Comparison of ENCODE assay signal across 8 cellular contexts in the genomic region with DNA sequence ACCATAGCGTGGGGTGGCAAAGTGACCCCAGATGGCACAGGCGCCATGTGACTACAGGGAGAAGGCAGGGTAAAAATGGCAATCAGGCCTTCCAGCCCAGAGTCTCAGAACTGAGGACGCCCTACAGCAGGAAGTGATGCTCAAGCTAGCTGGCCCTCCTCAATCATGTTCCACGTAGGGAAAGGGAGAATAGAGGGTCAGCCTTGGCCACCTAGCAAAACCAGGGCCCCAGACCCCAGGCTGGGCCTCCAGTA. TPM values are rescaled to one million over a fixed set of nuclear protein-coding genes. Genes with fewer than 3 reads are reported as not detected.
DNase-seq lines count a peak whose midpoint lies in the region; ATAC-seq and TF ChIP-seq lines count a peak whose summit lies in the region.

No MANE protein-coding gene starts in this region.

- intact Hi-C loops in PC-3 (cut with micrococcal nuclease), result loop anchor here (1.0 kb wide), 1 partner anchor 29 kb away; no protein-coding TSS in a partner anchor
- intact Hi-C loops in psoas muscle (cut with DNase I), result no loop called here

- ATAC-seq in PC-3 (no peak), psoas muscle (peak in 2 of 4 donors; percentile 6 to 14), GM18873 (IDR thresholded peaks at IDR 0.05; ENCODE audit: low FRiP score, unreplicated experiment) (no peak), GM21717 (IDR thresholded peaks at IDR 0.05; ENCODE audit: unreplicated experiment) (no peak), HG03469 (IDR thresholded peaks at IDR 0.05; ENCODE audit: unreplicated experiment) (no peak), GM19463 (IDR thresholded peaks at IDR 0.05; ENCODE audit: unreplicated experiment) (no peak)

- H3K9me2 ChIP-seq in PC-3 (replicated peaks; ENCODE audit: low read length), result no peaks in the 10 kb centered on the region

- CTCF ChIA-PET in PC-3 (lab: Charles Lee), result no interaction called here

- peaks cover 29% of the 10 kb centered on the region for H3K79me2 ChIP-seq in PC-3 (ENCODE audit: low read length)

- H3F3A ChIP-seq in PC-3 (ENCODE audit: low read length, unreplicated experiment), result no peaks in the 10 kb centered on the region

- H3K4me1 ChIP-seq in PC-3 (ENCODE audit: insufficient read depth, low read length), result peaks cover 33% of the 10 kb centered on the region
- peaks cover 15 to 40% of the 10 kb centered on the region in 2 donors for H3K4me1 ChIP-seq in esophagus (ENCODE audit: control insufficient read depth in 2 of 2, insufficient read depth in 2 of 2, low read length in 1 of 2)
- H3K4me1 ChIP-seq in psoas muscle, result peaks cover 25% of the 10 kb centered on the region

- POLR2A ChIA-PET in PC-3 (lab: Charles Lee; ENCODE audit: unreplicated experiment), result interaction anchor here (1.0 kb wide), 1 partner anchor 15 kb away, joined by 3 read pairs; the partner anchor contains the start of gene SSH3

- peak overlapping the region; percentile 88 for H3K9ac ChIP-seq in PC-3 (ENCODE audit: low read length)

- peaks cover 28% of the 10 kb centered on the region; the same call in 1 of the 2 replicates for H3K36me3 ChIP-seq in PC-3 (ENCODE audit: low read depth, low read length)
- H3K36me3 ChIP-seq in esophagus (ENCODE audit: control insufficient read depth in 2 of 2, insufficient read depth in 2 of 2, low read length in 1 of 2), result peaks cover 12 to 47% of the 10 kb centered on the region in 2 donors
- peaks cover 3 to 58% of the 10 kb centered on the region in 2 donors for H3K36me3 ChIP-seq in psoas muscle (ENCODE audit: insufficient read depth in 1 of 2, low read depth in 1 of 2)

- no peaks in the 10 kb centered on the region for H4K20me1 ChIP-seq in PC-3 (ENCODE audit: low read length)

- H2AFZ ChIP-seq in PC-3 (ENCODE audit: low read length), result peak overlapping the region; percentile 79

- WGBS in esophagus, 2 donors, result 28 to 33% methylated on average over 4 of the region's 4 CpGs
- WGBS in psoas muscle, 3 donors, result 44 to 58% (median 52%) methylated on average over 4 of the region's 4 CpGs

- H3K4me3 ChIP-seq in GM12864 (ENCODE audit: low read depth, low read length), result peak overlapping the region; percentile 91
- H3K4me3 ChIP-seq in PC-3 (ENCODE audit: low read length), result peak overlapping the region; percentile 83
- H3K4me3 ChIP-seq in esophagus (ENCODE audit: low read depth in 1 of 2, low read length in 2 of 2), result peak overlapping the region in 1 of 2 donors; percentile 79
- H3K4me3 ChIP-seq in psoas muscle, result peak overlapping the region; percentile 68

- peak overlapping the region; percentile 93 for H3K4me2 ChIP-seq in PC-3 (ENCODE audit: low read length)

- DNase-seq in GM12864 (ENCODE audit: low read depth), result no peak
- DNase-seq in PC-3, result no peak
- DNase-seq in psoas muscle, result no peak

- TF ChIP-seq CTCF in GM12864 (IDR thresholded peaks at IDR 0.05; ENCODE audit: low read depth, low read length, missing control alignments) (no peak), PC-3 (conservative IDR thresholded peaks at IDR 0.05; ENCODE audit: low read depth, low read length) (no peak), psoas muscle (IDR thresholded peaks at IDR 0.05) (no peak)

- no peaks in the 10 kb centered on the region for H3K9me3 ChIP-seq in PC-3 (ENCODE audit: low read length)
- no peaks in the 10 kb centered on the region for H3K9me3 ChIP-seq in esophagus (ENCODE audit: control insufficient read depth in 2 of 2, insufficient read depth in 1 of 2, low read depth in 1 of 2, low read length in 1 of 2)
- H3K9me3 ChIP-seq in psoas muscle, result no peaks in the 10 kb centered on the region

- H3K27ac ChIP-seq in PC-3 (ENCODE audit: low read length) (peak overlapping the region; percentile 89), esophagus (ENCODE audit: low read depth in 2 of 2, low read length in 1 of 2) (peak overlapping the region; percentile 95 to 97), psoas muscle (peak overlapping the region; percentile 66)

- H3K27me3 ChIP-seq in PC-3 (ENCODE audit: low read length) (no peaks in the 10 kb centered on the region), esophagus (ENCODE audit: control insufficient read depth in 1 of 2, insufficient read depth in 2 of 2, low read length in 2 of 2) (no peaks in the 10 kb centered on the region), psoas muscle (ENCODE audit: insufficient read depth in 3 of 3, low read length in 2 of 3) (no peaks in the 10 kb centered on the region)

- BruUV-seq in PC-3 (replicated peaks; lab: Mats Ljungman, UMichigan), result no TSS peak

RNA-seq across cellular contexts. Expression of gene ANKRD13D, which starts 1.0 kb away (rescaled TPM):
- total RNA-seq in PC-3 (2014; rRNA removed), result 58.9 and 63.9 TPM in 2 replicates
- polyA plus RNA-seq in esophagus, result 10 to 100 TPM; 36.8 to 87.3 TPM
- 1 to 10 TPM; 4.1 to 8.6 (median 7.8) TPM for total RNA-seq in psoas muscle
- 1 to 10 TPM; 4.6 to 7.0 (median 5.9) TPM for polyA plus RNA-seq in psoas muscle

RNA-seq across cellular contexts. Expression of gene SSH3, which starts 15.2 kb away (rescaled TPM):
- 35.1 and 52.4 TPM in 2 replicates for total RNA-seq in PC-3 (2014; rRNA removed)
- polyA plus RNA-seq in esophagus, result 10 to 100 TPM; 38.6 to 55.6 TPM
- total RNA-seq in psoas muscle, result 10 to 100 TPM in 1 of 4 donors, 1 to 10 TPM in 3; 3.7 to 10.1 (median 6.9) TPM
- 1 to 10 TPM; 3.0 to 5.0 (median 4.2) TPM for polyA plus RNA-seq in psoas muscle

RNA-seq across cellular contexts. Expression of gene GRK2, which starts 21.9 kb away (rescaled TPM):
- 103 TPM in 2 replicates for total RNA-seq in PC-3 (2014; rRNA removed)
- 10 to 100 TPM; 62.4 to 74.2 TPM for polyA plus RNA-seq in esophagus
- total RNA-seq in psoas muscle, result 10 to 100 TPM; 41.7 to 46.8 (median 46.1) TPM
- 10 to 100 TPM; 37.3 to 56.8 (median 46.2) TPM for polyA plus RNA-seq in psoas muscle
